8 cellular contexts compared by ENCODE assay signal in the genomic region with DNA sequence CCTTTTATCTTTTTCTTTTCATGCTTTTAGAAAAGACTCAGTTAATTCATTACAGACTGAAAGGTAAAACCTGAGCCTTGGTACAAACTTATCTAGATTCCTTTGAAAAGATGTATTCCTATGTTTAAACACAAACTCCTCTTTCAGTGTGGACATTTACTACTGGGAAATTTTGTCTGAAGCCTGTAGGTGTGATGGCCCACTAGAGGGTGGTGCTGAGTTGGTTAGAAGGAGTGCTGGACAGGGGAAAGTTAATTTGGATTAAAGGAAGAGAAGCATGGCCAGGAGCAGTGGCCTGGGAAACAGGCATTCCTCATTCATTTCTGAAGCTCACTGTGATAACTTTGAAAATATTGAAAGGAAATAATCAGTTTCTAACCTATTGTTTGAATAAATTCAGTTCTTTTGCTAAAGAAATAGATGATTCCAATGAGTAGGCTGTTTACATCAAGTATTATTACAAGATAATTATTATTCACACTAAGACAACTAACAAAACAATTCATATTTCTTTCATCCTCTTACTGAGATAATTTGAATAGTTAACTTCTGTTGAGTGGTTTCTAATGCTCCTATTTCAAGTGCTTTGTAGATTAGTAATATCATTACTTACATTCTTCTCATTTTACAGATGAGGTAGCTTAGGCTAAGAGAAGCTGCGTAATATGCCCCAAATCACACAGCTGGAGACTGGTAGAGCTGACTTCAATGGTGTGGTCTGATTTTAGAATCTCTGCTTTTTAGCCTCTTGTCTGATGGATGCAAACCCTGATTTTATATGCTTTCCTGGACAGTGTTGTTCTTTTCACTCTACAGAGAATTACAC.
DNase-seq lines count a peak whose midpoint lies in the region; ATAC-seq, FAIRE-seq and TF ChIP-seq lines count a peak whose summit lies in the region.

No MANE protein-coding gene starts in this region.

- no peaks in the 10 kb centered on the region for H3K36me3 ChIP-seq in SJCRH30
- no peaks in the 10 kb centered on the region for H3K36me3 ChIP-seq in pancreas

- DNase-seq in DMS114 treated with DMSO at 0.1 percent for 48 hours (lab: John Stamatoyannopoulos, UW; ENCODE audit: unreplicated experiment) = peak; percentile 61
- peak; percentile 65 to 83 for DNase-seq in SJCRH30
- peak; percentile 47 for DNase-seq in fibroblast of mammary gland (ENCODE audit: low read depth)
- peak in 1 of 6 donors; percentile 36 for DNase-seq in pancreas
- DNase-seq in T1000 (lab: John Stamatoyannopoulos, UW) = no peak

- H3K27me3 ChIP-seq in SJCRH30 = no peaks in the 10 kb centered on the region
- H3K27me3 ChIP-seq in pancreas = no peaks in the 10 kb centered on the region

- H3K27ac ChIP-seq in SJCRH30 = no peak overlapping the region
- no peak overlapping the region for H3K27ac ChIP-seq in pancreas

- WGBS in pancreas, 2 donors = 97 to 100% methylated on average over 1 of the region's 1 CpG

- intact Hi-C loops in pancreas (cut with DNase I) = no loop called here

- no peaks in the 10 kb centered on the region for H3K9me3 ChIP-seq in SJCRH30 (replicated peaks)
- H3K9me3 ChIP-seq in pancreas = no peaks in the 10 kb centered on the region

- no peak for FAIRE-seq in pancreas (lab: Jason Lieb, UNC)

- H3K4me1 ChIP-seq in SJCRH30 (no peaks in the 10 kb centered on the region), pancreas (no peaks in the 10 kb centered on the region)

- TF ChIP-seq CTCF in fibroblast of mammary gland (conservative IDR thresholded peaks at IDR 0.05; ENCODE audit: control insufficient read depth, insufficient read depth, low read depth, low read length) (peak; percentile 72), pancreas (IDR thresholded peaks at IDR 0.05) (peak in 2 of 4 donors; percentile 26 to 35)

- H3K4me3 ChIP-seq in SJCRH30 (no peak overlapping the region), fibroblast of mammary gland (ENCODE audit: control insufficient read depth, low read depth, low read length) (no peak overlapping the region), pancreas (no peak overlapping the region)

- ATAC-seq in GM19043 (IDR thresholded peaks at IDR 0.05; ENCODE audit: low read depth, unreplicated experiment) = peak; percentile 66
- ATAC-seq in HG03521 (IDR thresholded peaks at IDR 0.05; ENCODE audit: unreplicated experiment) = peak; percentile 67
- ATAC-seq in pancreas = peak in 3 of 4 donors; percentile 75 to 79 (median 77)
- ATAC-seq in GM18520 (IDR thresholded peaks at IDR 0.05; ENCODE audit: unreplicated experiment) = no peak
